16 cellular contexts compared by ENCODE assay signal in the genomic region with DNA sequence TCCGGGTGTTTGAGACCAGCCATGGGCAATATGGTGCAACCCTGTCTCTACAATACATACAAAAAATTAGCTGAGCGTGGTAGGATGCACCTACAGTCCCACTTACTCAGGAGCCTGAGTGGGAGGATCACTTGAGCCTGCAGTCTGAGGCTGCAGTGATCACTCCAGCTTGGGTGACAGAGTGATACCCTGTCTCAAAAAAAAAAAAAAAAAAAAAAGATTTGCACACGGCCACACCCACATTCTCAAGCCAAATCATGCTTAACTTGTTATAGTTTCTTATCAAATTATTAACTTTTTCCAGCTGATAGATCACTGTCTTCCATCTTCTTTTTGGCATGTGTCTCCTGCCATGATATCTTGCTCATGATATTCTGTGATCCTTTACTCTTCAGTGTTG. TPM values are rescaled to one million over a fixed set of nuclear protein-coding genes. Genes with fewer than 3 reads are reported as not detected.
DNase-seq lines count a peak whose midpoint lies in the region; ATAC-seq, FAIRE-seq and TF ChIP-seq lines count a peak whose summit lies in the region.
"Had no signal": no experiment of that assay in that cellular context is flagged by ENCODE, and none has a peak within 500 bp of the region (broad histone marks: within the 10 kb centered on the region; RNA-seq: fewer than 3 reads in every experiment).

No MANE protein-coding gene starts in this region.

- ATAC-seq in left colon: no peak
- ATAC-seq: A549, GM23338 had no signal

- no peaks in the 10 kb centered on the region for H3K36me3 ChIP-seq in neutrophil

- no peak for DNase-seq in Calu3
- peak; percentile 25 for DNase-seq in RCC 7860 (ENCODE audit: low spot score)
- DNase-seq in kidney glomerular epithelial cell (lab: John Stamatoyannopoulos, UW): peak; percentile 57
- DNase-seq in RPMI8226: no peak
- no peak for DNase-seq in DMS114 treated with DMSO at 0.1 percent for 48 hours (lab: John Stamatoyannopoulos, UW; ENCODE audit: unreplicated experiment)
- DNase-seq in left colon: no peak
- no peak for DNase-seq in putamen (ENCODE audit: low spot score)
- DNase-seq: CD4-positive, CD25-positive, alpha-beta regulatory T cell; DMS153; DMS79 treated with DMSO at 0.1 percent for 48 hours; EL; H7 had no signal

- H3K9me3 ChIP-seq in neutrophil: no peaks in the 10 kb centered on the region
- H3K9me3 ChIP-seq: A549 had no signal

- no peak for FAIRE-seq in RCC 7860 (lab: Jason Lieb, UNC)
- FAIRE-seq: A549, G401.6 had no signal

- TF ChIP-seq CTCF in Calu3 (IDR thresholded peaks at IDR 0.05; ENCODE audit: unreplicated experiment) (no peak), neutrophil (IDR thresholded peaks at IDR 0.05) (no peak)

- H3K4me1 Mint-ChIP-seq in Calu3 (ENCODE audit: low read depth, unreplicated experiment): peaks cover 25% of the 10 kb centered on the region
- H3K4me1 Mint-ChIP-seq: GM23338 had no signal

- intact Hi-C loops in Calu3 (cut with micrococcal nuclease; ENCODE audit: unreplicated experiment): no loop called here
- intact Hi-C loops in left colon (cut with DNase I, micrococcal nuclease): no loop called here

- no peaks in the 10 kb centered on the region for H3K9me3 Mint-ChIP-seq in Calu3 (ENCODE audit: low read depth, unreplicated experiment)
- H3K9me3 Mint-ChIP-seq: CD4-positive, CD25-positive, alpha-beta regulatory T cell; GM23338 had no signal

- H3K4me1 ChIP-seq in neutrophil (ENCODE audit: control insufficient read depth in 1 of 2, insufficient read depth in 1 of 2, low read depth in 1 of 2, low read length in 1 of 2): peaks cover 50 to 56% of the 10 kb centered on the region in 2 experiments

- no peaks in the 10 kb centered on the region for H3K36me3 Mint-ChIP-seq in Calu3 (ENCODE audit: insufficient read depth, unreplicated experiment)

- peak overlapping the region; percentile 50 for H3K27ac ChIP-seq in neutrophil

- peak overlapping the region; percentile 11 for H3K27ac Mint-ChIP-seq in Calu3 (ENCODE audit: unreplicated experiment)
- H3K27ac Mint-ChIP-seq: CD4-positive, CD25-positive, alpha-beta regulatory T cell; GM23338 had no signal

- BruUV-seq in Calu3 (replicated peaks; lab: Mats Ljungman, UMichigan): no TSS peak

- no peaks in the 10 kb centered on the region for H3K27me3 ChIP-seq in neutrophil

- H3K27me3 Mint-ChIP-seq in Calu3 (ENCODE audit: unreplicated experiment): no peaks in the 10 kb centered on the region
- H3K27me3 Mint-ChIP-seq: CD4-positive, CD25-positive, alpha-beta regulatory T cell had no signal

- CTCF ChIA-PET in Calu3 (lab: Charles Lee): interaction anchor here (0.6 kb wide), 1 partner anchor 246 kb away, joined by 5 read pairs; no protein-coding TSS in a partner anchor

- H3K4me3 Mint-ChIP-seq in Calu3 (ENCODE audit: low read depth, unreplicated experiment): no peak overlapping the region
- H3K4me3 Mint-ChIP-seq: CD4-positive, CD25-positive, alpha-beta regulatory T cell; GM23338 had no signal

- H3K4me3 ChIP-seq in neutrophil (ENCODE audit: low read depth in 1 of 2, low read length in 1 of 2): no peak overlapping the region
- H3K4me3 ChIP-seq: A549, GM23338 had no signal

RNA-seq across cellular contexts. Expression of a gene that starts 6.8 kb away (rescaled TPM):
- total RNA-seq in Calu3 (2022) (26.8 and 28.1 TPM in 2 replicates), left colon (1 to 10 TPM; 5.3 to 6.4 TPM)

RNA-seq across cellular contexts. Expression of a gene that starts 53.4 kb away (rescaled TPM):
- total RNA-seq in Calu3 (2022): 34.0 and 36.0 TPM in 2 replicates
- total RNA-seq in left colon: 10 to 100 TPM; 90.2 to 95.1 TPM

Comparison
In these comparisons a context has a peak if more than half of its experiments do, and no peak if none do; other contexts are left out.
1. DNase-seq: peak in RCC 7860 (single experiment) and kidney glomerular epithelial cell (single experiment); none in Calu3 (single experiment), RPMI8226 (single experiment), DMS114 treated with DMSO at 0.1 percent for 48 hours (single experiment), left colon (0 of 2) and putamen (single experiment).